ENCODE assay signal across 26 cellular contexts in the genomic region with DNA sequence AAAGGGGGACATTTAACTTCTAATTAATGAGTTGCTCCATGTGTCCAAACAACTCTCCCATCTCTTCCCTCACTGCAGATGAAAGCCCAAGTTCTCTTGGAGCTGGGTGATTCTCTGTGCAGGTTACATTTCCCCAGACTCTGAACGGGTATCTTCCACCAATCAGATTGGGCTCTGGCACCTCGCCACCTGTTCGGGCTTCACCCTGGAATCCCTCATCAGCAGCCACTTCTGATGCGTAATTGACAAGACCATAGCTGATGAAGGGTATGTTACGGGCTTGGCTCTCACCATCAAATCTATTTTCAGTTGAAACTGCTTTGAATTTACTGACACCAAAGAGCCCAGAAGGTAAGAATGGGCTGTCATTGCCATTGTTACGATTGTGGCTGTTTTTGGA.
"Had no signal": no experiment of that assay in that cellular context is flagged by ENCODE, and none has a peak within 500 bp of the region (broad histone marks: within the 10 kb centered on the region; RNA-seq: fewer than 3 reads in every experiment).

No MANE protein-coding gene starts in this region.

- H3K4me1 ChIP-seq: body of pancreas, Peyer's patch had no signal

- DNase-seq: activated B cell treated with CpG ODN at 0.5 μM for 24 hours; activated CD4-positive, alpha-beta T cell treated with anti-CD3 and anti-CD28 coated beads for 1 hour; activated CD4-positive, alpha-beta T cell treated with anti-CD3 and anti-CD28 coated beads, Interleukin-2, amount 10 ng/mL, durations not matched to agents 24 days and 14 days; activated CD4-positive, alpha-beta T cell treated with anti-CD3 and anti-CD28 coated beads, Interleukin-2, amount 50 U/mL, for 48 hours; activated CD8-positive, alpha-beta memory T cell treated with anti-CD3 and anti-CD28 coated beads for 24 hours; activated effector memory CD4-positive, alpha-beta T cell treated with anti-CD3 and anti-CD28 coated beads, Interleukin-2, amount 50 U/mL, for 16 hours; activated naive CD4-positive, alpha-beta T cell treated with Interleukin-2 at 50 U/mL for 16 hours; activated naive CD8-positive, alpha-beta T cell treated with anti-CD3 and anti-CD28 coated beads, Interleukin-2, amount 50 U/mL, for 24 hours; activated T-cell treated with anti-CD3 and anti-CD28 coated beads, Interleukin-2, amount 50 U/mL, for 4 hours; amniotic stem cell; body of pancreas; KBM-7; NCI-H1048; NCI-H1436 treated with DMSO at 0.1 percent for 48 hours; NCI-H187; NCI-H2081; NCI-H345; NCI-H510A; NCI-H526 treated with DMSO at 0.1 percent for 48 hours; Peyer's patch; SHP77 treated with DMSO at 0.1 percent for 48 hours; T-helper 17 cell; T-helper 9 cell had no signal

- H3K27ac ChIP-seq: body of pancreas, Peyer's patch, RWPE1 had no signal

- H3K36me3 ChIP-seq: ascending aorta, Peyer's patch had no signal

- ATAC-seq: activated naive CD4-positive, alpha-beta T cell treated with anti-CD3 and anti-CD28 coated beads, Interleukin-2, amount 50 U/mL, for 72 hours; activated naive CD8-positive, alpha-beta T cell treated with anti-CD3 and anti-CD28 coated beads, Interleukin-2, amount 50 U/mL, for 24 hours; activated T-cell treated with anti-CD3 and anti-CD28 coated beads, Interleukin-2, amount 50 U/mL, for 4 hours; body of pancreas; T-helper 17 cell had no signal

- H3K27me3 ChIP-seq: ascending aorta, Peyer's patch had no signal

- H3K9me3 ChIP-seq: ascending aorta, body of pancreas, Peyer's patch had no signal

- H3K4me3 ChIP-seq: ascending aorta, body of pancreas, Peyer's patch had no signal
